In genomic region chr12:120625557-120626419, GRCh38 we compare ENCODE assay signal across 11 cellular contexts. TPM values are rescaled to one million over a fixed set of nuclear protein-coding genes. Genes with fewer than 3 reads are reported as not detected.
DNase-seq lines count a peak whose midpoint lies in the region; ATAC-seq and TF ChIP-seq lines count a peak whose summit lies in the region.
"Had no signal": no experiment of that assay in that cellular context is flagged by ENCODE, and none has a peak within 500 bp of the region (broad histone marks: within the 10 kb centered on the region; RNA-seq: fewer than 3 reads in every experiment).

No MANE protein-coding gene starts in this region.

- H3K27ac ChIP-seq in Peyer's patch (no peak overlapping the region), testis (no peak overlapping the region)

- peak; percentile 30 for DNase-seq in stimulated activated CD4-positive, alpha-beta T cell treated with anti-CD3 and anti-CD28 coated beads, Interleukin-15, amount 100 ng/mL, for 24 hours
- DNase-seq in stimulated activated CD4-positive, alpha-beta T cell treated with anti-CD3 and anti-CD28 coated beads, Interleukin-12 subunit alpha, Interleukin-12 subunit beta, amount 100 ng/mL, for 4 hours: no peak
- DNase-seq in Peyer's patch (peak in 1 of 3 donors; percentile 19), chondrocyte (ENCODE audit: low spot score) (peak; percentile 66), testis (peak; percentile 65), NCI-H2171 treated with DMSO at 0.1 percent for 48 hours (lab: John Stamatoyannopoulos, UW) (no peak)
- DNase-seq: NCI-H2227 treated with DMSO at 0.1 percent for 48 hours had no signal

- TF ChIP-seq CTCF in Peyer's patch (IDR thresholded peaks at IDR 0.05) (peak in 4 of 6 experiments; percentile 10 to 26 (median 14)), chondrocyte (IDR thresholded peaks at IDR 0.05) (peak; percentile 42), testis (IDR thresholded peaks at IDR 0.05) (no peak)

- H3K4me3 Mint-ChIP-seq in chondrocyte (ENCODE audit: unreplicated experiment): no peak overlapping the region
- H3K4me3 Mint-ChIP-seq: CD8-positive, alpha-beta T cell had no signal

- intact Hi-C loops in testis (cut with DNase I; ENCODE audit: low total_unique reads): no loop called here

- no peaks in the 10 kb centered on the region for H3K36me3 Mint-ChIP-seq in chondrocyte (ENCODE audit: low read depth)
- H3K36me3 Mint-ChIP-seq: CD8-positive, alpha-beta T cell had no signal

- no peaks in the 10 kb centered on the region for H3K9me3 Mint-ChIP-seq in chondrocyte (ENCODE audit: low read depth)
- H3K9me3 Mint-ChIP-seq: CD8-positive, alpha-beta T cell had no signal

- H3K27ac Mint-ChIP-seq in chondrocyte (ENCODE audit: unreplicated experiment): no peak overlapping the region
- H3K27ac Mint-ChIP-seq: CD8-positive, alpha-beta T cell had no signal

- ATAC-seq in GM18868 (IDR thresholded peaks at IDR 0.05; ENCODE audit: unreplicated experiment): no peak
- no peak for ATAC-seq in GM21619 (IDR thresholded peaks at IDR 0.05; ENCODE audit: unreplicated experiment)
- ATAC-seq: CD8-positive, alpha-beta T cell had no signal

- H3K36me3 ChIP-seq in Peyer's patch (no peaks in the 10 kb centered on the region), testis (ENCODE audit: low read depth, missing control alignments) (no peaks in the 10 kb centered on the region)

- WGBS in testis, 2 donors: 61 to 65% methylated on average over 26 of the region's 26 CpGs

- no peaks in the 10 kb centered on the region for H3K4me1 Mint-ChIP-seq in chondrocyte (ENCODE audit: low read depth)

- no peak for TF ChIP-seq POLR2A in Peyer's patch (IDR thresholded peaks at IDR 0.05)
- TF ChIP-seq POLR2A in testis (IDR thresholded peaks at IDR 0.05): no peak

- H3K9me3 ChIP-seq in Peyer's patch (no peaks in the 10 kb centered on the region), testis (no peaks in the 10 kb centered on the region)

- H3K4me1 ChIP-seq in Peyer's patch (no peaks in the 10 kb centered on the region), testis (no peaks in the 10 kb centered on the region)

- no peak overlapping the region for H3K4me3 ChIP-seq in Peyer's patch
- peak overlapping the region; percentile 15 to 32 for H3K4me3 ChIP-seq in testis

- no peaks in the 10 kb centered on the region for H3K27me3 ChIP-seq in Peyer's patch
- no peaks in the 10 kb centered on the region for H3K27me3 ChIP-seq in testis

- H3K27me3 Mint-ChIP-seq in chondrocyte (ENCODE audit: low read depth): peaks cover 15% of the 10 kb centered on the region

RNA-seq across cellular contexts. Expression of gene CABP1, which starts 14.6 kb away (rescaled TPM):
- 1 to 10 TPM in 1 of 4 donors, under 1 TPM in 2, not detected in 1; 0.54 to 3.3 (median 0.95) TPM for total RNA-seq in Peyer's patch
- total RNA-seq in chondrocyte: not detected in 3 replicates
- total RNA-seq in testis: 1 to 10 TPM; 2.4 to 3.9 TPM
- 1.8 TPM for polyA plus RNA-seq in testis (ENCODE audit: insufficient read depth, low read depth, low replicate concordance)
- total RNA-seq: CD8-positive, alpha-beta T cell; renal cortical epithelial cell had no signal

RNA-seq across cellular contexts. Expression of gene POP5, which starts 44.6 kb away (rescaled TPM):
- 10 to 100 TPM; 22.5 to 75.9 (median 48.8) TPM for total RNA-seq in Peyer's patch
- 25.1 to 59.8 TPM (median 27.8 TPM) in 3 replicates for total RNA-seq in chondrocyte
- 10 to 100 TPM; 36.7 to 37.8 TPM for total RNA-seq in testis
- 28.1 TPM for polyA plus RNA-seq in testis (ENCODE audit: insufficient read depth, low read depth, low replicate concordance)

Comparison
In these comparisons a context has a peak if more than half of its experiments do, and no peak if none do; other contexts are left out.
1. DNase-seq: peak in stimulated activated CD4-positive, alpha-beta T cell treated with anti-CD3 and anti-CD28 coated beads, Interleukin-15, amount 100 ng/mL, for 24 hours (single experiment), chondrocyte (single experiment) and testis (single experiment); none in stimulated activated CD4-positive, alpha-beta T cell treated with anti-CD3 and anti-CD28 coated beads, Interleukin-12 subunit alpha, Interleukin-12 subunit beta, amount 100 ng/mL, for 4 hours (single experiment) and NCI-H2171 treated with DMSO at 0.1 percent for 48 hours (single experiment).
2. H3K4me3 ChIP-seq: peak in testis (2 of 2); none in Peyer's patch (0 of 4).
3. CTCF ChIP-seq: peak in Peyer's patch (4 of 6) and chondrocyte (single experiment); none in testis (0 of 3).